Comparison of ENCODE assay signal across 9 cellular contexts in the genomic region with DNA sequence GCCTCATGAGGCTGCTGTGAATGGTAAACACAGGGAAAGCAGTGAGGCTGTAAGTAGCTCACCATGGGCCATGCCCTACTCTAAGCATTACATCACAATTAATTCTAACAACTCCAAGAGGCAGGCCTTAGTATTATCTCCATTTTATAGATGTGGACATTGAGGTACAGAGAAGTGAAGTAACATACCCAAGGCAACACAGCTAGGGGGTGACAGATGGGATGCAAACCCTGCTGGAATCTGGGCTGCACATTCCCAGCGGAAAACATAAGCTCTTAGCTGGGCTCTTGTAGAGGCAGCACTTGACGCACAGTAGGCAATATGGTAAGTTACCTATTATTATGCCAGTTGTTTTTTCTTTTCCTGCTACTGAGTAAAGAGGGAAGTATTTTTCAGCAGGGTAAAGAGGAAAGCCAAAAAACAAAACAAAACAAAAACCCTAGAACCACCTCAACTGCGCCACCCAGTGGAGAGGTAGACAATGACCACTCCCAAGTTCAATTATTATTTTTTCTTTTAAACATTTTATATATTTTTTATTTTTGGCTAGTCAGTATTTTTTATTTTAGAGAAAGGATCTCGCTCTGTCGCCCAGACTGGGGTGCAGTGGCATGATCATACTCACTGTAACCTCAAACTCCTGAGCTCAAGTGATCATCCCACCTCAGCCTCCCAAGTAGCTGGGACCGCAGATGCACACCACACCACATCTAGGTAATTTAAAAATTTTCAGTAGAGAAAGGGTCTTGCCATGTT. TPM values are rescaled to one million over a fixed set of nuclear protein-coding genes. Genes with fewer than 3 reads are reported as not detected.
A peak's percentile ranks its signal among the peaks of the same experiment; 100 is the strongest.
DNase-seq lines count a peak whose midpoint lies in the region; ATAC-seq and TF ChIP-seq lines count a peak whose summit lies in the region.
"Not testable (repeated sequence)": the region's sequence is repeated elsewhere in the genome, so short reads cannot be mapped to it uniquely, and the experiment has no call there.
"Had no signal": no experiment of that assay in that cellular context is flagged by ENCODE, and none has a peak within 500 bp of the region (broad histone marks: within the 10 kb centered on the region; RNA-seq: fewer than 3 reads in every experiment).

No MANE protein-coding gene starts in this region.

- ATAC-seq in PC-3: 0 out of 2 replicates have a peak, but pooled peaks have one; percentile 12
- ATAC-seq in left cardiac atrium: peak; percentile 22 to 26

- H3K4me1 ChIP-seq in Caco-2 (peaks cover 34% of the 10 kb centered on the region), Karpas-422 (ENCODE audit: low read length) (peaks cover 22% of the 10 kb centered on the region), thyroid gland (peaks cover 0 to 14% of the 10 kb centered on the region in 2 donors)
- H3K4me1 ChIP-seq in PC-3 (ENCODE audit: insufficient read depth, low read length); mammary epithelial cell (ENCODE audit: insufficient read depth, low read length): not testable (repeated sequence)

- CTCF ChIA-PET in Caco-2 (lab: Charles Lee) (interaction anchor here (0.6 to 1.3 kb wide), 5 partner anchors 31 to 953 kb away, joined by 3 to 4 read pairs (median 3); a partner anchor contains a TSS), PC-3 (lab: Charles Lee) (interaction anchor here (0.6 kb wide), 1 partner anchor 325 kb away, joined by 7 read pairs; no protein-coding TSS in a partner anchor)
- CTCF ChIA-PET in mammary epithelial cell (lab: Charles Lee; ENCODE audit: low non-redundant PET): not testable (repeated sequence)

- POLR2A ChIA-PET in Caco-2 (lab: Charles Lee): interaction anchor here (0.6 kb wide), 2 partner anchors 8 to 69 kb away, joined by 3 to 6 read pairs; a partner anchor contains a TSS
- POLR2A ChIA-PET in PC-3 (lab: Charles Lee; ENCODE audit: unreplicated experiment): not testable (repeated sequence)

- DNase-seq in Caco-2 (peak; percentile 27 to 49), Karpas-422 (peak; percentile 73), PC-3 (peak; percentile 43), left cardiac atrium (peak; percentile 50), thyroid gland (peak in 1 of 2 donors; percentile 62)
- DNase-seq in activated CD4-positive, alpha-beta T cell treated with anti-CD3 and anti-CD28 coated beads, Interleukin-2, amount 50 U/mL, for 48 hours: peak; percentile 72 to 75
- DNase-seq in mammary epithelial cell; osteocyte (ENCODE audit: extremely low spot score, unreplicated experiment): not testable (repeated sequence)

- not testable (repeated sequence) for H3K27me3 ChIP-seq in Caco-2 (replicated peaks; ENCODE audit: control insufficient read depth, insufficient read depth, low read length); Karpas-422 (ENCODE audit: low read length); PC-3 (ENCODE audit: low read length); mammary epithelial cell (ENCODE audit: insufficient read depth, low read length); thyroid gland

- not testable (repeated sequence) for H3F3A ChIP-seq in PC-3 (ENCODE audit: low read length, unreplicated experiment)

- H2AFZ ChIP-seq in Karpas-422 (ENCODE audit: low read length); PC-3 (ENCODE audit: low read length); mammary epithelial cell (ENCODE audit: low read depth, low read length): not testable (repeated sequence)

- not testable (repeated sequence) for TF ChIP-seq POLR2A in thyroid gland (IDR thresholded peaks at IDR 0.05)

- not testable (repeated sequence) for H3K27ac Mint-ChIP-seq in Caco-2 (ENCODE audit: unreplicated experiment); osteocyte (ENCODE audit: unreplicated experiment)

- H3K27ac ChIP-seq in Karpas-422 (ENCODE audit: low read length); PC-3 (ENCODE audit: low read length); mammary epithelial cell (ENCODE audit: insufficient read depth, low read depth, low read length): not testable (repeated sequence)
- H3K27ac ChIP-seq in thyroid gland: peak overlapping the region in 2 of 3 donors; percentile 7 to 47

- in situ Hi-C loops in mammary epithelial cell (cut with MboI; ENCODE audit: low sequenced_read_pairs in 2 of 2): loop anchor here in 1 of 2 donors (10.0 kb wide), 1 partner anchor 165 kb away; no protein-coding TSS in a partner anchor

- H3K79me2 ChIP-seq in Karpas-422 (ENCODE audit: low read length); PC-3 (ENCODE audit: low read length); mammary epithelial cell (ENCODE audit: insufficient read depth, low read length): not testable (repeated sequence)

- not testable (repeated sequence) for H3K9ac ChIP-seq in Karpas-422 (ENCODE audit: low read length); PC-3 (ENCODE audit: low read length); mammary epithelial cell (ENCODE audit: insufficient read depth, low read length)

- H3K27me3 Mint-ChIP-seq in Caco-2 (ENCODE audit: insufficient read depth, unreplicated experiment); osteocyte (ENCODE audit: unreplicated experiment): not testable (repeated sequence)

- not testable (repeated sequence) for H3K4me2 ChIP-seq in Karpas-422 (ENCODE audit: low read depth, low read length, poor library complexity, severe bottlenecking); PC-3 (ENCODE audit: low read length); mammary epithelial cell (ENCODE audit: insufficient read depth, low read depth, low read length)

- dilution Hi-C loops in mammary epithelial cell (cut with HindIII; ENCODE audit: low sequenced_read_pairs): not testable (repeated sequence)

- H3K4me3 ChIP-seq in Caco-2 (ENCODE audit: low read depth, low read length); Karpas-422 (ENCODE audit: low read length); PC-3 (ENCODE audit: low read length); mammary epithelial cell (replicated peaks in 1 of 3; ENCODE audit: insufficient read depth in 1 of 3, low read depth in 2 of 3, low read length in 3 of 3); thyroid gland (replicated peaks in 1 of 3): not testable (repeated sequence)

- H3K36me3 Mint-ChIP-seq in Caco-2 (ENCODE audit: insufficient read depth, unreplicated experiment): peaks cover 12% of the 10 kb centered on the region
- H3K36me3 Mint-ChIP-seq in osteocyte (ENCODE audit: unreplicated experiment): not testable (repeated sequence)

- not testable (repeated sequence) for H3K9me3 Mint-ChIP-seq in Caco-2 (ENCODE audit: unreplicated experiment); osteocyte (ENCODE audit: unreplicated experiment)

- H3K4me3 Mint-ChIP-seq in Caco-2 (ENCODE audit: unreplicated experiment); osteocyte (ENCODE audit: unreplicated experiment): not testable (repeated sequence)

- intact Hi-C loops in Caco-2 (cut with micrococcal nuclease; ENCODE audit: unreplicated experiment): not testable (repeated sequence)
- intact Hi-C loops in PC-3 (cut with micrococcal nuclease): loop anchor here (5.0 kb wide), 1 partner anchor 157 kb away; no protein-coding TSS in a partner anchor
- intact Hi-C loops in mammary epithelial cell (cut with micrococcal nuclease): loop anchor here (1.0 kb wide), 1 partner anchor 157 kb away; no protein-coding TSS in a partner anchor
- intact Hi-C loops in left cardiac atrium (cut with DNase I): loop anchor here in 1 of 2 donors (2.0 kb wide), 1 partner anchor 157 kb away; no protein-coding TSS in a partner anchor
- intact Hi-C loops in thyroid gland (cut with DNase I): loop anchor here (5.0 kb wide), 1 partner anchor 157 kb away; no protein-coding TSS in a partner anchor

- H3K9me2 ChIP-seq in Karpas-422 (replicated peaks; ENCODE audit: insufficient read depth, low read length); PC-3 (replicated peaks; ENCODE audit: low read length): not testable (repeated sequence)

- 53% methylated on average over 6 of the region's 6 CpGs for WGBS in mammary epithelial cell (ENCODE audit: low coverage, missing lambda C conversion rate)
- 40 to 45% methylated on average over 6 of the region's 6 CpGs for whole genome bisulfite sequencing in thyroid gland, 2 donors

- TF ChIP-seq CTCF in Caco-2 (IDR thresholded peaks at IDR 0.05; ENCODE audit: insufficient read depth in 1 of 2, low read depth in 1 of 2, low read length in 1 of 2, severe bottlenecking in 1 of 2, unreplicated experiment in 1 of 2): peak; percentile 59 to 92
- peak; percentile 44; the same call in 1 of the 2 replicates for TF ChIP-seq CTCF in PC-3 (conservative IDR thresholded peaks at IDR 0.05; ENCODE audit: low read depth, low read length)
- TF ChIP-seq CTCF in mammary epithelial cell (conservative IDR thresholded peaks at IDR 0.05 in 1 of 2, IDR thresholded peaks at IDR 0.05 in 1 of 2; ENCODE audit: extremely low read depth in 1 of 2, insufficient read depth in 1 of 2, low read depth in 1 of 2, low read length in 2 of 2): peak; percentile 57 to 62
- TF ChIP-seq CTCF in osteocyte (IDR thresholded peaks at IDR 0.05): peak; percentile 82
- peak; percentile 72 to 92 (median 84) for TF ChIP-seq CTCF in thyroid gland (IDR thresholded peaks at IDR 0.05)

- not testable (repeated sequence) for H3K36me3 ChIP-seq in Caco-2 (ENCODE audit: control insufficient read depth, insufficient read depth, low read length); Karpas-422 (ENCODE audit: insufficient read depth, low read length); PC-3 (ENCODE audit: low read depth, low read length); mammary epithelial cell (ENCODE audit: insufficient read depth, low read length); thyroid gland

- H3K4me1 Mint-ChIP-seq in Caco-2 (ENCODE audit: low read depth, unreplicated experiment) (peaks cover 45% of the 10 kb centered on the region), osteocyte (ENCODE audit: unreplicated experiment) (peaks cover 30% of the 10 kb centered on the region)

- BruUV-seq in Caco-2 (replicated peaks; lab: Mats Ljungman, UMichigan); PC-3 (replicated peaks; lab: Mats Ljungman, UMichigan); mammary epithelial cell (replicated peaks; lab: Mats Ljungman, UMichigan): not testable (repeated sequence)

- H4K20me1 ChIP-seq in Karpas-422 (ENCODE audit: insufficient read depth, low read depth, low read length); PC-3 (ENCODE audit: low read length); mammary epithelial cell (ENCODE audit: insufficient read depth, low read length): not testable (repeated sequence)

- not testable (repeated sequence) for H3K9me3 ChIP-seq in Caco-2; Karpas-422 (ENCODE audit: low read length); PC-3 (ENCODE audit: low read length); mammary epithelial cell (replicated peaks; ENCODE audit: insufficient read depth, low read length); thyroid gland

RNA-seq across cellular contexts. Expression of a gene that starts 20.7 kb away (rescaled TPM):
- total RNA-seq in Caco-2 (2022) (135 and 144 TPM in 2 replicates), PC-3 (2014; rRNA removed) (36.6 and 58.9 TPM in 2 replicates), mammary epithelial cell (10 to 100 TPM; 59.7 to 82.3 TPM), left cardiac atrium (10 to 100 TPM; 66.7 to 67.5 TPM), osteocyte (94.3 and 104 TPM in 2 replicates), thyroid gland (100 to 1,000 TPM in 2 of 4 donors, 10 to 100 TPM in 2; 94.2 to 120 (median 105) TPM)
- 49.4 and 111 TPM in 2 replicates for total RNA-seq in Karpas-422 (2014; rRNA removed; shearing (Covaris generic); ENCODE audit: low replicate concordance)
- 46.7 TPM for polyA plus RNA-seq in mammary epithelial cell
- 134 TPM for polyA minus RNA-seq in mammary epithelial cell

RNA-seq across cellular contexts. Expression of a gene that starts 30.6 kb away (rescaled TPM):
- total RNA-seq in Caco-2 (2022) (not detected in 2 replicates), PC-3 (2014; rRNA removed) (not detected in 2 replicates), mammary epithelial cell (not detected), left cardiac atrium (not detected), osteocyte (not detected in 2 replicates), thyroid gland (not detected)
- total RNA-seq in Karpas-422 (2014; rRNA removed; shearing (Covaris generic); ENCODE audit: low replicate concordance): not detected in 2 replicates
- not detected for polyA plus RNA-seq in mammary epithelial cell
- polyA minus RNA-seq in mammary epithelial cell: not detected
- total RNA-seq: posterior vena cava had no signal

RNA-seq across cellular contexts. Expression of a gene that starts 41.6 kb away (rescaled TPM):
- total RNA-seq in Caco-2 (2022) (19.9 and 21.5 TPM in 2 replicates), PC-3 (2014; rRNA removed) (7.4 and 13.9 TPM in 2 replicates), mammary epithelial cell (10 to 100 TPM in 1 of 2 donors, 1 to 10 TPM in 1; 9.0 to 23.5 TPM), left cardiac atrium (10 to 100 TPM; 15.9 to 17.5 TPM), osteocyte (19.7 and 20.4 TPM in 2 replicates), thyroid gland (10 to 100 TPM; 21.5 to 56.6 (median 31.5) TPM)
- 12.5 and 32.9 TPM in 2 replicates for total RNA-seq in Karpas-422 (2014; rRNA removed; shearing (Covaris generic); ENCODE audit: low replicate concordance)
- 10.0 TPM for polyA plus RNA-seq in mammary epithelial cell
- 12.0 TPM for polyA minus RNA-seq in mammary epithelial cell

RNA-seq across cellular contexts. Expression of a gene that starts 44.3 kb away (rescaled TPM):
- 1.1 and 1.3 TPM in 2 replicates for total RNA-seq in Caco-2 (2022)
- total RNA-seq in Karpas-422 (2014; rRNA removed; shearing (Covaris generic); ENCODE audit: low replicate concordance): 0.40 TPM in 1 of 2 replicates, not detected in the other
- 1.4 TPM in 1 of 2 replicates, not detected in the other for total RNA-seq in PC-3 (2014; rRNA removed)
- 100 to 1,000 TPM; 106 to 107 TPM for total RNA-seq in mammary epithelial cell
- 166 TPM for polyA plus RNA-seq in mammary epithelial cell
- polyA minus RNA-seq in mammary epithelial cell: 99.5 TPM
- 1 to 10 TPM in 1 of 2 donors, under 1 TPM in 1; 0.97 to 1.8 TPM for total RNA-seq in left cardiac atrium
- 2.0 TPM in 1 of 2 replicates, not detected in the other for total RNA-seq in osteocyte
- total RNA-seq in thyroid gland: not detected
